In genomic region chr2:40279479-40279878, GRCh38 we compare ENCODE assay signal across 27 cellular contexts.
A peak's percentile ranks its signal among the peaks of the same experiment; 100 is the strongest.
DNase-seq lines count a peak whose midpoint lies in the region; ATAC-seq and TF ChIP-seq lines count a peak whose summit lies in the region.
"Had no signal": no experiment of that assay in that cellular context is flagged by ENCODE, and none has a peak within 500 bp of the region (broad histone marks: within the 10 kb centered on the region; RNA-seq: fewer than 3 reads in every experiment).

No MANE protein-coding gene starts in this region.

- ATAC-seq in GM21360 (IDR thresholded peaks at IDR 0.05; ENCODE audit: unreplicated experiment) = no peak
- ATAC-seq in activated naive CD4-positive, alpha-beta T cell treated with anti-CD3 and anti-CD28 coated beads, Interleukin-2, amount 50 U/mL, for 72 hours = no peak
- ATAC-seq: activated CD4-positive, alpha-beta T cell treated with anti-CD3 and anti-CD28 coated beads for 36 hours; effector memory CD8-positive, alpha-beta T cell; natural killer cell treated with Interleukin-12 subunit alpha and Interleukin-12 subunit beta and Interleukin-15 and Interleukin-18, amount 100 ng/mL, for 72 hours; T-cell had no signal

- peak overlapping the region; percentile 40 for H3K4me2 ChIP-seq in mammary epithelial cell (ENCODE audit: insufficient read depth, low read depth, low read length)

- H3K27me3 ChIP-seq in mammary epithelial cell (ENCODE audit: insufficient read depth, low read length) (no peaks in the 10 kb centered on the region), transverse colon (no peaks in the 10 kb centered on the region)
- H3K27me3 ChIP-seq: esophagus squamous epithelium, thyroid gland had no signal

- H3K79me2 ChIP-seq in mammary epithelial cell (ENCODE audit: insufficient read depth, low read length) = no peaks in the 10 kb centered on the region

- dilution Hi-C loops in mammary epithelial cell (cut with HindIII; ENCODE audit: low sequenced_read_pairs) = no loop called here

- TF ChIP-seq EP300 in transverse colon (IDR thresholded peaks at IDR 0.05; ENCODE audit: low read depth) = peak; percentile 17

- H3K9me3 Mint-ChIP-seq in MCF 10A (ENCODE audit: unreplicated experiment) (no peaks in the 10 kb centered on the region), nephron (no peaks in the 10 kb centered on the region)
- no peaks in the 10 kb centered on the region for H3K9me3 Mint-ChIP-seq in activated naive CD4-positive, alpha-beta T cell treated with anti-CD3 and anti-CD28 coated beads, Interleukin-2, amount 50 U/mL, for 72 hours
- H3K9me3 Mint-ChIP-seq: activated naive CD4-positive, alpha-beta T cell treated with anti-CD3 and anti-CD28 coated beads, Interleukin-2, amount 50 U/mL, for 24 hours; activated T-helper 1 cell treated with anti-CD3 and anti-CD28 coated beads, Interleukin-12 subunit alpha, Interleukin-12 subunit beta, Interleukin-2, Interleukin-4 antibody, amounts not matched to agents 30 ng/mL and 10 ng/mL and 1 ng/mL, durations not matched to agents 14 hours and 24 hours and 36 hours; effector memory CD8-positive, alpha-beta T cell; natural killer cell treated with Interleukin-12 subunit alpha and Interleukin-12 subunit beta and Interleukin-15 and Interleukin-18, amount 100 ng/mL, for 72 hours; T-cell had no signal

- H4K20me1 ChIP-seq in mammary epithelial cell (ENCODE audit: insufficient read depth, low read length) = no peaks in the 10 kb centered on the region

- H3K4me3 ChIP-seq in mammary epithelial cell (replicated peaks in 1 of 3; ENCODE audit: insufficient read depth in 1 of 3, low read depth in 2 of 3, low read length in 3 of 3) (no peak overlapping the region), coronary artery (peak overlapping the region; percentile 39), transverse colon (peak overlapping the region in 1 of 4 donors; percentile 14)
- H3K4me3 ChIP-seq: thyroid gland had no signal

- H2AFZ ChIP-seq in mammary epithelial cell (ENCODE audit: low read depth, low read length) = no peak overlapping the region

- intact Hi-C loops in mammary epithelial cell (cut with micrococcal nuclease) = no loop called here
- intact Hi-C loops in MCF 10A (cut with micrococcal nuclease) = no loop called here
- intact Hi-C loops in transverse colon (cut with DNase I; ENCODE audit: low total_unique reads) = no loop called here

- H3K27ac ChIP-seq in mammary epithelial cell (ENCODE audit: insufficient read depth, low read depth, low read length) (no peak overlapping the region), coronary artery (peak overlapping the region in 1 of 2 donors; percentile 35), transverse colon (peak overlapping the region; percentile 33 to 80 (median 48))
- H3K27ac ChIP-seq: thyroid gland had no signal

- in situ Hi-C loops in mammary epithelial cell (cut with MboI; ENCODE audit: low sequenced_read_pairs in 2 of 2) = loop anchor here in 1 of 2 donors (25.0 kb wide), 1 partner anchor 158 kb away; no protein-coding TSS in a partner anchor
- in situ Hi-C loops in transverse colon (cut with MboI; ENCODE audit: low pct_ligation_motif_present in 1 of 4, low pct_unique_long_range_greater_than_20kb in 1 of 4, low sequenced_read_pairs in 3 of 4) = no loop called here

- no peak for TF ChIP-seq POLR2A in transverse colon (IDR thresholded peaks at IDR 0.05)

- H3K4me1 ChIP-seq in mammary epithelial cell (ENCODE audit: insufficient read depth, low read length) (peaks cover 27% of the 10 kb centered on the region), transverse colon (peaks cover 0 to 29% (median 2%) of the 10 kb centered on the region in 4 donors)

- H3K4me3 Mint-ChIP-seq in MCF 10A (ENCODE audit: unreplicated experiment) = no peak overlapping the region
- H3K4me3 Mint-ChIP-seq in nephron = no peak overlapping the region
- H3K4me3 Mint-ChIP-seq: activated CD4-positive, alpha-beta T cell treated with anti-CD3 and anti-CD28 coated beads for 36 hours; activated naive CD4-positive, alpha-beta T cell treated with anti-CD3 and anti-CD28 coated beads, Interleukin-2, amount 50 U/mL, for 24 hours; activated T-helper 1 cell treated with anti-CD3 and anti-CD28 coated beads, Interleukin-12 subunit alpha, Interleukin-12 subunit beta, Interleukin-2, Interleukin-4 antibody, amounts not matched to agents 30 ng/mL and 10 ng/mL and 1 ng/mL, durations not matched to agents 14 hours and 24 hours and 36 hours; effector memory CD8-positive, alpha-beta T cell; natural killer cell treated with Interleukin-12 subunit alpha and Interleukin-12 subunit beta and Interleukin-15 and Interleukin-18, amount 100 ng/mL, for 72 hours; T-cell had no signal

- H3K9ac ChIP-seq in mammary epithelial cell (ENCODE audit: insufficient read depth, low read length) = no peak overlapping the region

- DNase-seq in mammary epithelial cell (no peak), MCF 10A (ENCODE audit: unreplicated experiment) (no peak), coronary artery (ENCODE audit: low spot score) (no peak), transverse colon (no peak), NCI-H1417 (lab: John Stamatoyannopoulos, UW) (no peak)
- no peak for DNase-seq in activated naive CD4-positive, alpha-beta T cell treated with anti-CD3 and anti-CD28 coated beads, Interleukin-2, amount 50 U/mL, for 72 hours (ENCODE audit: low spot score in 2 of 2)
- DNase-seq: 8988T; activated CD4-positive, alpha-beta T cell treated with anti-CD3 and anti-CD28 coated beads for 36 hours; DMS79 treated with DMSO at 0.1 percent for 48 hours; effector memory CD8-positive, alpha-beta T cell; esophagus squamous epithelium; GOT3; Kasumi-1; NCI-H1092; NCI-H2029 treated with DMSO at 0.1 percent for 48 hours; NCI-H82; posterior cingulate gyrus; SHP77 treated with DMSO at 0.1 percent for 48 hours; stimulated activated CD4-positive, alpha-beta T cell treated with anti-CD3 and anti-CD28 coated beads, Interleukin-2, amount 100 ng/mL, for 48 hours; stimulated activated naive CD4-positive, alpha-beta T cell treated with Interleukin-2 at 50 U/mL for 16 hours; T-cell; thyroid gland had no signal

- H3K4me1 Mint-ChIP-seq in MCF 10A (ENCODE audit: insufficient read depth, unreplicated experiment) (peaks cover 12% of the 10 kb centered on the region), nephron (peaks cover 51% of the 10 kb centered on the region)
- H3K4me1 Mint-ChIP-seq: activated CD4-positive, alpha-beta T cell treated with anti-CD3 and anti-CD28 coated beads for 36 hours; activated naive CD4-positive, alpha-beta T cell treated with anti-CD3 and anti-CD28 coated beads, Interleukin-2, amount 50 U/mL, for 24 hours; T-cell had no signal

- TF ChIP-seq CTCF in mammary epithelial cell (conservative IDR thresholded peaks at IDR 0.05 in 1 of 2, IDR thresholded peaks at IDR 0.05 in 1 of 2; ENCODE audit: extremely low read depth in 1 of 2, insufficient read depth in 1 of 2, low read depth in 1 of 2, low read length in 2 of 2) (no peak), MCF 10A (IDR thresholded peaks at IDR 0.05; ENCODE audit: unreplicated experiment) (no peak), coronary artery (IDR thresholded peaks at IDR 0.05) (no peak), nephron (IDR thresholded peaks at IDR 0.05; ENCODE audit: unreplicated experiment in 3 of 3) (no peak), transverse colon (IDR thresholded peaks at IDR 0.05) (no peak)

- H3K9me3 ChIP-seq in mammary epithelial cell (replicated peaks; ENCODE audit: insufficient read depth, low read length) (no peaks in the 10 kb centered on the region), transverse colon (no peaks in the 10 kb centered on the region)
- H3K9me3 ChIP-seq: esophagus squamous epithelium, thyroid gland had no signal

- H3K27me3 Mint-ChIP-seq in MCF 10A (ENCODE audit: insufficient read depth, unreplicated experiment) (no peaks in the 10 kb centered on the region), nephron (ENCODE audit: low read depth) (no peaks in the 10 kb centered on the region)
- H3K27me3 Mint-ChIP-seq: activated CD4-positive, alpha-beta T cell treated with anti-CD3 and anti-CD28 coated beads for 36 hours; activated naive CD4-positive, alpha-beta T cell treated with anti-CD3 and anti-CD28 coated beads, Interleukin-2, amount 50 U/mL, for 24 hours; effector memory CD8-positive, alpha-beta T cell; natural killer cell treated with Interleukin-12 subunit alpha and Interleukin-12 subunit beta and Interleukin-15 and Interleukin-18, amount 100 ng/mL, for 72 hours; T-cell had no signal

- POLR2A ChIA-PET in MCF 10A (lab: Yijun Ruan, JAX) = interaction anchor here (0.5 kb wide), 1 partner anchor 476 kb away, joined by 3 read pairs; no protein-coding TSS in a partner anchor

- BruUV-seq in mammary epithelial cell (replicated peaks; lab: Mats Ljungman, UMichigan) = no TSS peak
- BruUV-seq in MCF 10A (replicated peaks; lab: Mats Ljungman, UMichigan) = no TSS peak

- no peaks in the 10 kb centered on the region for H3K36me3 ChIP-seq in mammary epithelial cell (ENCODE audit: insufficient read depth, low read length)
- H3K36me3 ChIP-seq in transverse colon = no peaks in the 10 kb centered on the region
- H3K36me3 ChIP-seq: esophagus squamous epithelium, thyroid gland had no signal

- CTCF ChIA-PET in mammary epithelial cell (lab: Charles Lee; ENCODE audit: low non-redundant PET) = no interaction called here
- CTCF ChIA-PET in MCF 10A (lab: Yijun Ruan, JAX) = interaction anchor here (0.6 kb wide), 1 partner anchor 169 kb away, joined by 3 read pairs; no protein-coding TSS in a partner anchor

- H3K36me3 Mint-ChIP-seq in MCF 10A (ENCODE audit: insufficient read depth, unreplicated experiment) (no peaks in the 10 kb centered on the region), nephron (ENCODE audit: low read depth) (no peaks in the 10 kb centered on the region)
- H3K36me3 Mint-ChIP-seq in activated naive CD4-positive, alpha-beta T cell treated with anti-CD3 and anti-CD28 coated beads, Interleukin-2, amount 50 U/mL, for 72 hours = no peaks in the 10 kb centered on the region
- H3K36me3 Mint-ChIP-seq: activated naive CD4-positive, alpha-beta T cell treated with anti-CD3 and anti-CD28 coated beads, Interleukin-2, amount 50 U/mL, for 24 hours; natural killer cell treated with Interleukin-12 subunit alpha and Interleukin-12 subunit beta and Interleukin-15 and Interleukin-18, amount 100 ng/mL, for 72 hours; T-cell had no signal

- H3K27ac Mint-ChIP-seq in MCF 10A (ENCODE audit: low read depth, unreplicated experiment) (no peak overlapping the region), nephron (peak overlapping the region in 2 of 3 experiments; percentile 14 to 34)
- no peak overlapping the region for H3K27ac Mint-ChIP-seq in activated naive CD4-positive, alpha-beta T cell treated with anti-CD3 and anti-CD28 coated beads, Interleukin-2, amount 50 U/mL, for 72 hours
- H3K27ac Mint-ChIP-seq: activated CD4-positive, alpha-beta T cell treated with anti-CD3 and anti-CD28 coated beads for 36 hours; activated naive CD4-positive, alpha-beta T cell treated with anti-CD3 and anti-CD28 coated beads, Interleukin-2, amount 50 U/mL, for 24 hours; activated T-helper 1 cell treated with anti-CD3 and anti-CD28 coated beads, Interleukin-12 subunit alpha, Interleukin-12 subunit beta, Interleukin-2, Interleukin-4 antibody, amounts not matched to agents 30 ng/mL and 10 ng/mL and 1 ng/mL, durations not matched to agents 14 hours and 24 hours and 36 hours; effector memory CD8-positive, alpha-beta T cell; natural killer cell treated with Interleukin-12 subunit alpha and Interleukin-12 subunit beta and Interleukin-15 and Interleukin-18, amount 100 ng/mL, for 72 hours; T-cell had no signal

- 89% methylated on average over 2 of the region's 2 CpGs for WGBS in mammary epithelial cell (ENCODE audit: low coverage, missing lambda C conversion rate)
- WGBS in transverse colon (ENCODE audit: low coverage in 1 of 2), 2 donors = 55 to 69% methylated on average over 2 of the region's 2 CpGs

Comparison
In these comparisons a context has a peak if more than half of its experiments do, and no peak if none do; other contexts are left out.
1. H3K27ac Mint-ChIP-seq: peak in nephron (2 of 3); none in MCF 10A (single experiment) and activated naive CD4-positive, alpha-beta T cell treated with anti-CD3 and anti-CD28 coated beads, Interleukin-2, amount 50 U/mL, for 72 hours (0 of 2).